ENCODE assay signal across 12 cellular contexts in the genomic region with DNA sequence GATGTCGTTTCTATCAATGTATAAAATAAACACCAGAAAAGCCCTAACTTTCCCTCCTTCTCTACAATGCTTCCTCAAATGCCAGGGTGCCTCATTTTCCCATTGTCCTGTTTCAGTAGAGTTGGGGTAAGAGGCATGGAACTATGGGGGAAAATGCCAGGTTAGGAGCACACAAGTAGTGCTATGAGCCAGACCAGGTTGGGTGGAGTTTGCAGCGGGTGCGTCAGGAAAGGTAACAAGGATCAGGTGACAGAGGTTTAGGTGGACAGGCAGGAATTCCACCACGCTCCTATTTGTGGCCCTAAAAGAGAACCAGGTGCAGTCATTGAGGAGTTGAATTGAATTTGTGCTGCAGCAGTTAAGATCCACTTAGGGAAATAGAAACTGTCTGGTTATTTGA. TPM values are rescaled to one million over a fixed set of nuclear protein-coding genes. Genes with fewer than 3 reads are reported as not detected.
DNase-seq lines count a peak whose midpoint lies in the region; TF ChIP-seq lines count a peak whose summit lies in the region.
"Had no signal": no experiment of that assay in that cellular context is flagged by ENCODE, and none has a peak within 500 bp of the region (broad histone marks: within the 10 kb centered on the region; RNA-seq: fewer than 3 reads in every experiment).

No MANE protein-coding gene starts in this region.

- no peak for TF ChIP-seq CTCF in coronary artery (IDR thresholded peaks at IDR 0.05)
- no peak for TF ChIP-seq CTCF in progenitor cell of endocrine pancreas (IDR thresholded peaks at IDR 0.05; ENCODE audit: unreplicated experiment)
- no peak for TF ChIP-seq CTCF in osteoblast (IDR thresholded peaks at IDR 0.05; ENCODE audit: extremely low read depth, low read depth, low read length)

- H2AFZ ChIP-seq in osteoblast (ENCODE audit: low read length): no peak overlapping the region

- no peak overlapping the region for H3K4me2 ChIP-seq in osteoblast (ENCODE audit: insufficient read depth, low read length)

- H3K27ac Mint-ChIP-seq in progenitor cell of endocrine pancreas: peak overlapping the region; percentile 15

- no peaks in the 10 kb centered on the region for H3K36me3 Mint-ChIP-seq in progenitor cell of endocrine pancreas (ENCODE audit: insufficient read depth)

- no peaks in the 10 kb centered on the region for H3K4me1 ChIP-seq in osteoblast (ENCODE audit: insufficient read depth, low read length)
- H3K4me1 ChIP-seq: adrenal gland had no signal

- no peaks in the 10 kb centered on the region for H4K20me1 ChIP-seq in osteoblast (ENCODE audit: insufficient read depth, low read length)

- H3K27ac ChIP-seq in coronary artery: peak overlapping the region in 1 of 2 donors; percentile 42
- H3K27ac ChIP-seq in osteoblast (ENCODE audit: low read depth, low read length): no peak overlapping the region
- H3K27ac ChIP-seq: 22Rv1 had no signal

- no peaks in the 10 kb centered on the region for H3K27me3 ChIP-seq in osteoblast (ENCODE audit: insufficient read depth, low read length)
- H3K27me3 ChIP-seq: adrenal gland had no signal

- no peaks in the 10 kb centered on the region for H3K79me2 ChIP-seq in osteoblast (ENCODE audit: insufficient read depth, low read length)

- H3K27me3 Mint-ChIP-seq in progenitor cell of endocrine pancreas: peaks cover 5% of the 10 kb centered on the region

- H3K36me3 ChIP-seq in osteoblast (ENCODE audit: insufficient read depth, low read length): no peaks in the 10 kb centered on the region
- H3K36me3 ChIP-seq: adrenal gland had no signal

- H3K4me3 Mint-ChIP-seq in progenitor cell of endocrine pancreas (ENCODE audit: low read depth): no peak overlapping the region

- no peak overlapping the region for H3K4me3 ChIP-seq in coronary artery
- no peak overlapping the region for H3K4me3 ChIP-seq in osteoblast (ENCODE audit: insufficient read depth, low read length)
- H3K4me3 ChIP-seq: adrenal gland had no signal

- H3K9me3 Mint-ChIP-seq in progenitor cell of endocrine pancreas (ENCODE audit: low read depth): no peaks in the 10 kb centered on the region

- DNase-seq in DMS153 treated with DMSO at 0.1 percent for 48 hours (lab: John Stamatoyannopoulos, UW; ENCODE audit: unreplicated experiment) (peak; percentile 12), DMS153 (lab: John Stamatoyannopoulos, UW) (no peak), NCI-H2107 (lab: John Stamatoyannopoulos, UW) (peak; percentile 40), coronary artery (ENCODE audit: low spot score) (peak; percentile 53), progenitor cell of endocrine pancreas (ENCODE audit: low spot score, unreplicated experiment) (no peak), osteoblast (ENCODE audit: insufficient read length, low spot score, missing footprints) (no peak), iPS-NIHi7 (ENCODE audit: extremely low spot score) (no peak), Kasumi-1 (lab: John Stamatoyannopoulos, UW) (no peak)
- DNase-seq: NCI-H1105 treated with DMSO at 0.1 percent for 48 hours, OCI-M1 had no signal

- H3K4me1 Mint-ChIP-seq in progenitor cell of endocrine pancreas (ENCODE audit: low read depth): peaks cover 9% of the 10 kb centered on the region

- no peaks in the 10 kb centered on the region for H3K9me3 ChIP-seq in osteoblast (ENCODE audit: low read depth, low read length)
- H3K9me3 ChIP-seq: adrenal gland had no signal

RNA-seq across cellular contexts. Expression of gene SYTL3, which starts 36.5 kb away (rescaled TPM):
- total RNA-seq in progenitor cell of endocrine pancreas (1.6 and 2.1 TPM in 2 replicates), osteoblast (1.5 and 2.2 TPM in 2 replicates)

RNA-seq across cellular contexts. Expression of gene DYNLT1, which starts 41.8 kb away (rescaled TPM):
- 124 and 126 TPM in 2 replicates for total RNA-seq in progenitor cell of endocrine pancreas
- total RNA-seq in osteoblast: 54.3 and 70.4 TPM in 2 replicates

Comparison
In these comparisons a context has a peak if more than half of its experiments do, and no peak if none do; other contexts are left out.
1. DNase-seq: peak in DMS153 treated with DMSO at 0.1 percent for 48 hours (single experiment), NCI-H2107 (single experiment) and coronary artery (single experiment); none in DMS153 (single experiment), progenitor cell of endocrine pancreas (single experiment), osteoblast (single experiment), iPS-NIHi7 (single experiment) and Kasumi-1 (0 of 2).